Comparison of ENCODE assay signal across 10 cellular contexts in the genomic region with DNA sequence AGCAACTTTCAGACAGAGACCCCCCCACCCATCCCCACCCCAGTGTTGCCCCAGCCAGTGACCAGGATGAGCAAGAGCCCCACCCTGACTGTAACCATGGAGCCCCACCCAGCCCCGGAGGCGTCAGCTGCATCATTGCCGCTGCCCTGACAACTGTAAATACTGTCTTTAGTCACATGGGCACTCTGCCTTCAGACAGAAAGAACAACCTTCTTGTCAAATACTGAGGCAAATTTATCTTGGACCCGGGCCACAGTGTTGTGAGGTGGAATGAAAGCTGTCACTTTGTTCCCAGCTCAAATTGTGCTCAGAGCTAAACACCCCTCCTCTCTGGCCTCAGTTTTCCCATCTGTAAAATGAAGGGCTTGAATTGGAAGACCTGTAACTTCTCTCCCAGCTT. TPM values are rescaled to one million over a fixed set of nuclear protein-coding genes. Genes with fewer than 3 reads are reported as not detected.
DNase-seq lines count a peak whose midpoint lies in the region; ATAC-seq and TF ChIP-seq lines count a peak whose summit lies in the region.
"Had no signal": no experiment of that assay in that cellular context is flagged by ENCODE, and none has a peak within 500 bp of the region (broad histone marks: within the 10 kb centered on the region; RNA-seq: fewer than 3 reads in every experiment).

No MANE protein-coding gene starts in this region.

- no peak overlapping the region for H3K4me2 ChIP-seq in PC-9
- H3K4me2 ChIP-seq: BLaER1 had no signal

- no peaks in the 10 kb centered on the region for H3K27me3 ChIP-seq in PC-9 (ENCODE audit: insufficient read depth, low read depth)
- H3K27me3 ChIP-seq: BLaER1 had no signal

- peaks cover 12% of the 10 kb centered on the region for H3K4me1 Mint-ChIP-seq in type B pancreatic cell (ENCODE audit: unreplicated experiment)
- peaks cover 16% of the 10 kb centered on the region for H3K4me1 Mint-ChIP-seq in activated T-cell treated with anti-CD3 and anti-CD28 coated beads, Interleukin-2, amount 50 U/mL, for 4 hours (ENCODE audit: low read depth)

- no peaks in the 10 kb centered on the region for H3K79me2 ChIP-seq in PC-9 (ENCODE audit: low read depth)

- no peak for ATAC-seq in activated T-cell treated with anti-CD3 and anti-CD28 coated beads, Interleukin-2, amount 50 U/mL, for 4 hours
- ATAC-seq in HG03442 (IDR thresholded peaks at IDR 0.05; ENCODE audit: unreplicated experiment): no peak

- H3K9me3 Mint-ChIP-seq in type B pancreatic cell: no peaks in the 10 kb centered on the region
- H3K9me3 Mint-ChIP-seq in activated T-cell treated with anti-CD3 and anti-CD28 coated beads, Interleukin-2, amount 50 U/mL, for 4 hours: no peaks in the 10 kb centered on the region

- H3K9me2 ChIP-seq in PC-9 (ENCODE audit: insufficient read depth): no peaks in the 10 kb centered on the region

- H3K36me3 Mint-ChIP-seq in type B pancreatic cell: no peaks in the 10 kb centered on the region
- no peaks in the 10 kb centered on the region for H3K36me3 Mint-ChIP-seq in activated T-cell treated with anti-CD3 and anti-CD28 coated beads, Interleukin-2, amount 50 U/mL, for 4 hours (ENCODE audit: insufficient read depth)

- CTCF ChIA-PET in PC-9 (lab: Charles Lee): interaction anchor here (0.6 to 1.2 kb wide), 2 partner anchors 10 to 51 kb away, joined by 4 read pairs; partner anchors contain the start of gene ADNP

- peaks cover 25% of the 10 kb centered on the region for H3K27me3 Mint-ChIP-seq in type B pancreatic cell
- peaks cover 38% of the 10 kb centered on the region for H3K27me3 Mint-ChIP-seq in activated T-cell treated with anti-CD3 and anti-CD28 coated beads, Interleukin-2, amount 50 U/mL, for 4 hours (ENCODE audit: low read depth)

- POLR2A ChIA-PET in PC-9 (lab: Charles Lee; ENCODE audit: unreplicated experiment): interaction anchor here (0.6 kb wide), 2 partner anchors 654 to 706 kb away, joined by 3 to 9 read pairs; no protein-coding TSS in a partner anchor

- H3K4me3 Mint-ChIP-seq in type B pancreatic cell: no peak overlapping the region
- no peak overlapping the region for H3K4me3 Mint-ChIP-seq in activated T-cell treated with anti-CD3 and anti-CD28 coated beads, Interleukin-2, amount 50 U/mL, for 4 hours

- peaks cover 14% of the 10 kb centered on the region for H3F3A ChIP-seq in PC-9 (ENCODE audit: insufficient read depth, low read depth)

- H3K4me3 ChIP-seq in PC-9: no peak overlapping the region
- H3K4me3 ChIP-seq: BLaER1 had no signal

- H3K9me3 ChIP-seq in PC-9 (ENCODE audit: insufficient read depth, low read depth): no peaks in the 10 kb centered on the region
- H3K9me3 ChIP-seq: BLaER1 had no signal

- H4K20me1 ChIP-seq in PC-9 (ENCODE audit: insufficient read depth): no peaks in the 10 kb centered on the region
- H4K20me1 ChIP-seq: BLaER1 had no signal

- H3K36me3 ChIP-seq in PC-9 (ENCODE audit: low read depth): no peaks in the 10 kb centered on the region
- H3K36me3 ChIP-seq: BLaER1 had no signal

- DNase-seq in activated CD4-positive, alpha-beta T cell treated with anti-CD3 and anti-CD28 coated beads for 48 hours: peak; percentile 12
- no peak for DNase-seq in activated CD4-positive, alpha-beta T cell treated with anti-CD3 and anti-CD28 coated beads, Interleukin-2, amount 50 U/mL, for 48 hours
- DNase-seq in PC-9 (peak; percentile 69 to 72), fibroblast of gingiva (ENCODE audit: low read depth) (peak; percentile 60), type B pancreatic cell (ENCODE audit: extremely low spot score, unreplicated experiment) (no peak)
- DNase-seq in activated T-cell treated with anti-CD3 and anti-CD28 coated beads, Interleukin-2, amount 50 U/mL, for 4 hours: no peak
- no peak for DNase-seq in activated CD8-positive, alpha-beta memory T cell treated with anti-CD3 and anti-CD28 coated beads for 24 hours
- DNase-seq: activated gamma-delta T cell had no signal

- intact Hi-C loops in PC-9 (cut with micrococcal nuclease; ENCODE audit: unreplicated experiment): loop anchor here (5.0 to 10.0 kb wide), 2 partner anchors 188 to 385 kb away; partner anchors contain the start of gene BCAS4

- BruUV-seq in PC-9 (replicated peaks; lab: Mats Ljungman, UMichigan): no TSS peak

- H3K27ac ChIP-seq in PC-9: no peak overlapping the region
- H3K27ac ChIP-seq: BLaER1 had no signal

- TF ChIP-seq CTCF in PC-9 (conservative IDR thresholded peaks at IDR 0.05): no peak
- TF ChIP-seq CTCF in type B pancreatic cell (conservative IDR thresholded peaks at IDR 0.05): no peak

- H2AFZ ChIP-seq in PC-9: no peak overlapping the region

- H3K4me1 ChIP-seq in PC-9 (replicated peaks; ENCODE audit: insufficient read depth): peaks cover 7% of the 10 kb centered on the region
- H3K4me1 ChIP-seq: BLaER1 had no signal

- H3K27ac Mint-ChIP-seq in type B pancreatic cell: peak overlapping the region; percentile 85

RNA-seq across cellular contexts. Expression of gene MOCS3, which starts 23.8 kb away (rescaled TPM):
- total RNA-seq in PC-9 (2021) (4.8 and 5.5 TPM in 2 replicates), type B pancreatic cell (ENCODE audit: low replicate concordance) (7.4 and 8.2 TPM in 2 replicates)
- 10 to 100 TPM in 2 of 3 donors, 1 to 10 TPM in 1; 8.7 to 10.3 (median 10.3) TPM for total RNA-seq in activated T-cell treated with anti-CD3 and anti-CD28 coated beads, Interleukin-2, amount 50 U/mL, for 4 hours

RNA-seq across cellular contexts. Expression of gene DPM1, which starts 24.0 kb away (rescaled TPM):
- total RNA-seq in PC-9 (2021): 39.1 and 70.7 TPM in 2 replicates
- total RNA-seq in type B pancreatic cell (ENCODE audit: low replicate concordance): 36.2 and 40.8 TPM in 2 replicates
- total RNA-seq in activated T-cell treated with anti-CD3 and anti-CD28 coated beads, Interleukin-2, amount 50 U/mL, for 4 hours: 10 to 100 TPM; 66.4 to 73.4 (median 70.9) TPM

RNA-seq across cellular contexts. Expression of gene KCNG1, which starts 40.5 kb away (rescaled TPM):
- total RNA-seq in PC-9 (2021) (0.55 TPM in 1 of 2 replicates, not detected in the other), type B pancreatic cell (ENCODE audit: low replicate concordance) (78.8 and 238 TPM in 2 replicates)
- 10 to 100 TPM in 1 of 3 donors, 1 to 10 TPM in 2; 6.7 to 10.2 (median 7.0) TPM for total RNA-seq in activated T-cell treated with anti-CD3 and anti-CD28 coated beads, Interleukin-2, amount 50 U/mL, for 4 hours

RNA-seq across cellular contexts. Expression of gene ADNP, which starts 51.1 kb away (rescaled TPM):
- 83.3 and 104 TPM in 2 replicates for total RNA-seq in PC-9 (2021)
- total RNA-seq in type B pancreatic cell (ENCODE audit: low replicate concordance): 81.7 and 103 TPM in 2 replicates
- 10 to 100 TPM; 55.0 to 59.6 (median 55.2) TPM for total RNA-seq in activated T-cell treated with anti-CD3 and anti-CD28 coated beads, Interleukin-2, amount 50 U/mL, for 4 hours

Comparison
In these comparisons a context has a peak if more than half of its experiments do, and no peak if none do; other contexts are left out.
1. DNase-seq: peak in activated CD4-positive, alpha-beta T cell treated with anti-CD3 and anti-CD28 coated beads for 48 hours (single experiment), PC-9 (2 of 2) and fibroblast of gingiva (single experiment); none in activated CD4-positive, alpha-beta T cell treated with anti-CD3 and anti-CD28 coated beads, Interleukin-2, amount 50 U/mL, for 48 hours (0 of 2), type B pancreatic cell (single experiment), activated T-cell treated with anti-CD3 and anti-CD28 coated beads, Interleukin-2, amount 50 U/mL, for 4 hours (single experiment) and activated CD8-positive, alpha-beta memory T cell treated with anti-CD3 and anti-CD28 coated beads for 24 hours (single experiment).